In the genomic region with DNA sequence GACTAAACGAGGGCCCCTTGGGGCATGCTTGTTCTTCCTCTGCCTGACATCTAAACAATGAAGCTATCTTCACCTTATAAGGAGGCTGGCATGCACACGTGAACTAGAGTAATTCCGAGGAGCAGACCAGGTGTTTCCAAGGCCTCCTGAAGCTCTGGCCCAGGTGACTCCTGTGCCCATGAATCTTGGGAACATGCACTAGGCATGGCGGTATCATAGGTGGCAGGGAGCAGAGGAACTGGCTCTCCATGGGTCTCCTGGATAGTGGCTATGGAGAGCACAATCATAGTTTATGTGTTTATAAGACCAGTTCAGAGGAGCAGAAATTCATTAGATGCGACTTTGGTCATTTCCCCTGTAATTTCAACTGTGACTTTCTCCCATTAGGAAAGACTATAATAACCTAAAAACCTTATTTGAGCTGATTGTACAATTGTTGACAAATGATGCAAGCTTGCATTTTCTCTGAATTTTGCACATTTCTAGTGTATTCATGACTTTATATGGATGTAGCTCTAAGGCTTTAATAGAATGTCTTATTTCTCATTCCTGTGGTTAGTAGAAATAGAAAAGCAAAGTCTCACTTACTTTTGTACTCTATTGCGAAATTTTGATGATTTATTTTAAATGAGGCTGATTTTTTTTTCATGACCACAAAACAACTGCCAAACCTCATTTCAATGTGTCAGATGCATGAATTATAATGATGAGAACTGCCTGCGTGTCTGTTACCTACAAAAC, we compare ENCODE assay signal across 10 cellular contexts.
DNase-seq lines count a peak whose midpoint lies in the region; ATAC-seq, FAIRE-seq and TF ChIP-seq lines count a peak whose summit lies in the region.
"Had no signal": no experiment of that assay in that cellular context is flagged by ENCODE, and none has a peak within 500 bp of the region (broad histone marks: within the 10 kb centered on the region; RNA-seq: fewer than 3 reads in every experiment).

No MANE protein-coding gene starts in this region.

- no peak for TF ChIP-seq CTCF in astrocyte of the cerebellum (IDR thresholded peaks at IDR 0.05; ENCODE audit: low read depth, low read length, missing control alignments)

- no peak overlapping the region for H3K4me3 ChIP-seq in astrocyte of the cerebellum (ENCODE audit: low read depth, low read length)
- H3K4me3 ChIP-seq: Peyer's patch had no signal

- DNase-seq in left cardiac atrium = no peak
- DNase-seq in cardiac septum (ENCODE audit: low spot score) = no peak
- DNase-seq in astrocyte of the cerebellum (ENCODE audit: low read depth) = peak; percentile 94
- DNase-seq in iris pigment epithelial cell (ENCODE audit: low read depth) = peak; percentile 93
- no peak for DNase-seq in frontal cortex (ENCODE audit: low spot score in 2 of 2)
- DNase-seq: occipital lobe, Peyer's patch had no signal

- intact Hi-C loops in left cardiac atrium (cut with DNase I) (no loop called here), cardiac septum (cut with DNase I) (no loop called here)

- FAIRE-seq in frontal cortex (lab: Jason Lieb, UNC) = no peak

- in situ Hi-C loops in astrocyte of the cerebellum (cut with HindIII; ENCODE audit: low sequenced_read_pairs) = no loop called here

- ATAC-seq in left cardiac atrium (peak; percentile 47 to 61), HG02798 (IDR thresholded peaks at IDR 0.05; ENCODE audit: poor library complexity, unreplicated experiment) (no peak), HG03469 (IDR thresholded peaks at IDR 0.05; ENCODE audit: unreplicated experiment) (no peak)
- ATAC-seq in activated CD4-positive, CD25-positive, alpha-beta regulatory T cell treated with anti-CD3 and anti-CD28 coated beads, Interleukin-2, amount 50 U/mL, for 24 hours = no peak

Comparison
In these comparisons a context has a peak if more than half of its experiments do, and no peak if none do; other contexts are left out.
1. ATAC-seq: peak in left cardiac atrium (2 of 2); none in HG02798 (single experiment), activated CD4-positive, CD25-positive, alpha-beta regulatory T cell treated with anti-CD3 and anti-CD28 coated beads, Interleukin-2, amount 50 U/mL, for 24 hours (0 of 2) and HG03469 (single experiment).
2. DNase-seq: peak in astrocyte of the cerebellum (single experiment) and iris pigment epithelial cell (single experiment); none in left cardiac atrium (single experiment), cardiac septum (single experiment) and frontal cortex (0 of 2).